ENCODE assay signal across 16 cellular contexts in the genomic region with DNA sequence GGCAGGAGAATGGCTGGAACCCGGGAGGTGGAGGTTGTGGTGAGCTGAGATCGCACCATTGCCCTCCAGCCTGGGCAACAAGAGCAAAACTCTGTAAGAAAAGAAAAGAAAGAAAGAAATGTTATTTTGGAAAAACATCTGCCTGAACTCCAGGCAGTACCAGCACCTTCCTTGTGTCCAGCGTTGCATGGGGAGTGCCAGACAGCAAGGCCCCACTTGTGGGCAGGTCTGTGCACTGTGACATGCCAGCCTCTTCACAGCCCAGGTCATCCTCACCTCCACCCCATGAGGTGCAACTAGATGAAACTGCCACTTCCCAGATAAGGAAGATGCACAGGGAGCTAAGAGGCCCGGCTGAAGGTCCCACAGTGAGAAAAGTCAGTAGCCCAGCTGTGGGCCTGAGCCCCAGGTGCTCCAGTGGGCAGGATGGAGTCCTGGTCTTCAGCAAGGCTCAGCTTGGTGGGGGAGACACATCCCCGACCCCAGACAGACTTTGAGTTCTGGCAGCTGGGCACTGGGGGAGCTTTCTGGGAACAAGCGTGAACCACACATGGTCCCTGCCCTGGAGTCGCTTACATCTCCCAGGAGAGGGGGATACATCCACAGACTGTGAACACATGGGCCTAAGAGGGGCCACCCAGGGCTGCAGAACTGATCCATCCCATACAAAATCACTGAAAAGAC.
DNase-seq lines count a peak whose midpoint lies in the region; ATAC-seq and TF ChIP-seq lines count a peak whose summit lies in the region.
"Had no signal": no experiment of that assay in that cellular context is flagged by ENCODE, and none has a peak within 500 bp of the region (broad histone marks: within the 10 kb centered on the region; RNA-seq: fewer than 3 reads in every experiment).

No MANE protein-coding gene starts in this region.

- TF ChIP-seq CTCF in 22Rv1 (IDR thresholded peaks at IDR 0.05) (no peak), IMR-90 (conservative IDR thresholded peaks at IDR 0.05; ENCODE audit: low read depth, low read length) (no peak), gastroesophageal sphincter (IDR thresholded peaks at IDR 0.05) (no peak), thoracic aorta (IDR thresholded peaks at IDR 0.05) (no peak)

- CTCF ChIA-PET in IMR-90 (lab: Yijun Ruan, JAX) = no interaction called here
- CTCF ChIA-PET in activated CD4-positive, alpha-beta memory T cell treated with anti-CD3 and anti-CD28 coated beads for 36 hours (lab: Charles Lee) = interaction anchor here (0.6 to 1.5 kb wide), 2 partner anchors 402 to 465 kb away, joined by 3 to 4 read pairs; no protein-coding TSS in a partner anchor

- H2BK5ac ChIP-seq in IMR-90 (ENCODE audit: low read depth, low read length, poor library complexity, severe bottlenecking) = no peak overlapping the region

- H4K5ac ChIP-seq in IMR-90 (ENCODE audit: low read depth, low read length) = no peak overlapping the region

- dilution Hi-C loops in IMR-90 (cut with HindIII; ENCODE audit: low sequenced_read_pairs, unreplicated experiment) = no loop called here

- H4K91ac ChIP-seq in IMR-90 (ENCODE audit: insufficient read depth, low read depth, low read length) = no peak overlapping the region

- DNase-seq in IMR-90 (no peak), thoracic aorta (ENCODE audit: low spot score) (no peak)
- no peak for DNase-seq in activated CD4-positive, alpha-beta memory T cell treated with anti-CD3 and anti-CD28 coated beads for 36 hours
- DNase-seq in activated CD4-positive, alpha-beta T cell treated with anti-CD3 and anti-CD28 coated beads, Interleukin-2, amount 50 U/mL, for 48 hours = no peak
- DNase-seq: CD4-positive, CD25-positive, alpha-beta regulatory T cell; DMS53; KBM-7; NCI-H1436 treated with DMSO at 0.1 percent for 48 hours; NCI-H2029 treated with DMSO at 0.1 percent for 48 hours; NCI-H510A treated with DMSO at 0.1 percent for 48 hours had no signal

- no peak overlapping the region for H3K9ac ChIP-seq in IMR-90 (ENCODE audit: low read depth, low read length)

- no peak overlapping the region for H3K18ac ChIP-seq in IMR-90 (ENCODE audit: low read depth, low read length)

- peaks cover 20% of the 10 kb centered on the region for H3K4me1 Mint-ChIP-seq in activated CD4-positive, alpha-beta memory T cell treated with anti-CD3 and anti-CD28 coated beads for 36 hours (ENCODE audit: low read depth)

- H3K4me1 ChIP-seq in IMR-90 (ENCODE audit: control insufficient read depth, insufficient read depth, low read length) (peaks cover 17% of the 10 kb centered on the region), gastroesophageal sphincter (peaks cover 2 to 58% (median 24%) of the 10 kb centered on the region in 3 donors), thoracic aorta (ENCODE audit: control insufficient read depth in 1 of 2, low read depth in 2 of 2) (peaks cover 25 to 61% of the 10 kb centered on the region in 2 donors)

- TF ChIP-seq EP300 in gastroesophageal sphincter (IDR thresholded peaks at IDR 0.05) = no peak

- H2AFZ ChIP-seq in IMR-90 (replicated peaks; ENCODE audit: low read length, poor library complexity) = no peak overlapping the region

- no peak overlapping the region for H2AK9ac ChIP-seq in IMR-90 (replicated peaks; ENCODE audit: low read depth, low read length, poor library complexity)

- no peaks in the 10 kb centered on the region for H3K9me3 ChIP-seq in IMR-90 (ENCODE audit: control insufficient read depth, insufficient read depth, low read length)
- H3K9me3 ChIP-seq in gastroesophageal sphincter = no peaks in the 10 kb centered on the region
- H3K9me3 ChIP-seq in thoracic aorta = no peaks in the 10 kb centered on the region

- peak overlapping the region; percentile 4; the same call in 1 of the 2 replicates for H2BK120ac ChIP-seq in IMR-90 (ENCODE audit: low read depth, low read length)

- no peak overlapping the region for H3K4ac ChIP-seq in IMR-90 (ENCODE audit: low read depth, low read length)

- H3K56ac ChIP-seq in IMR-90 (ENCODE audit: extremely low read depth, insufficient read depth, low read length) = no peak overlapping the region

- BruUV-seq in IMR-90 (replicated peaks; lab: Mats Ljungman, UMichigan) = no TSS peak

- intact Hi-C loops in IMR-90 (cut with micrococcal nuclease) = no loop called here
- intact Hi-C loops in activated CD4-positive, alpha-beta memory T cell treated with anti-CD3 and anti-CD28 coated beads for 36 hours (cut with micrococcal nuclease) = loop anchor here (5.0 kb wide), 1 partner anchor 287 kb away; no protein-coding TSS in a partner anchor

- no peaks in the 10 kb centered on the region for H4K20me1 ChIP-seq in IMR-90 (ENCODE audit: insufficient read depth, low read length)

- H3K9me1 ChIP-seq in IMR-90 (ENCODE audit: insufficient read depth, low read length) = peaks cover 3% of the 10 kb centered on the region; the same call in 1 of the 2 replicates

- H3K4me2 ChIP-seq in IMR-90 (ENCODE audit: low read depth, low read length) = no peak overlapping the region

- TF ChIP-seq POLR2A in IMR-90 (IDR thresholded peaks at IDR 0.05; ENCODE audit: low read depth, low read length) (no peak), gastroesophageal sphincter (IDR thresholded peaks at IDR 0.05) (no peak)

- H3K36me3 ChIP-seq in IMR-90 (ENCODE audit: control insufficient read depth, insufficient read depth, low read length) = no peaks in the 10 kb centered on the region
- no peaks in the 10 kb centered on the region for H3K36me3 ChIP-seq in gastroesophageal sphincter
- no peaks in the 10 kb centered on the region for H3K36me3 ChIP-seq in thoracic aorta

- H3K27me3 Mint-ChIP-seq in activated CD4-positive, alpha-beta memory T cell treated with anti-CD3 and anti-CD28 coated beads for 36 hours = no peaks in the 10 kb centered on the region
- H3K27me3 Mint-ChIP-seq: CD4-positive, CD25-positive, alpha-beta regulatory T cell had no signal

- 80% methylated on average over 2 of the region's 7 CpGs; no CpG with 5 or more reads in 1 of the 2 experiments for WGBS in IMR-90 (ENCODE audit: extremely low coverage in 2 of 2, insufficient read length in 1 of 2), 2 experiments
- WGBS in gastroesophageal sphincter (ENCODE audit: low coverage in 1 of 2), 2 donors = 83 to 86% methylated on average over 1 to 2 of the region's 7 CpGs

- no peaks in the 10 kb centered on the region for H3K36me3 Mint-ChIP-seq in activated CD4-positive, alpha-beta memory T cell treated with anti-CD3 and anti-CD28 coated beads for 36 hours
- H3K36me3 Mint-ChIP-seq: CD4-positive, CD25-positive, alpha-beta regulatory T cell had no signal

- H3K27me3 ChIP-seq in IMR-90 (ENCODE audit: control insufficient read depth, insufficient read depth, low read length) (no peaks in the 10 kb centered on the region), gastroesophageal sphincter (no peaks in the 10 kb centered on the region), thoracic aorta (replicated peaks; ENCODE audit: insufficient read depth) (no peaks in the 10 kb centered on the region)

- no peak overlapping the region for H2BK20ac ChIP-seq in IMR-90 (ENCODE audit: low read depth, low read length)

- peak overlapping the region; percentile 27 for H2AK5ac ChIP-seq in IMR-90 (ENCODE audit: low read depth, low read length)

- H2BK15ac ChIP-seq in IMR-90 (ENCODE audit: low read depth, low read length) = no peak overlapping the region

- ATAC-seq in IMR-90 (ENCODE audit: low read depth) (no peak), gastroesophageal sphincter (no peak), thoracic aorta (ENCODE audit: insufficient number of reproducible peaks, low FRiP score, low read depth) (no peak), GM18870 (IDR thresholded peaks at IDR 0.05; ENCODE audit: unreplicated experiment) (no peak)
- ATAC-seq: HCT116 had no signal

- TF ChIP-seq RAD21 in IMR-90 (IDR thresholded peaks at IDR 0.05; ENCODE audit: low read length) = no peak

- no peaks in the 10 kb centered on the region for H3K79me1 ChIP-seq in IMR-90 (ENCODE audit: low read depth in 1 of 2, low read length in 2 of 2)

- no peak overlapping the region for H3K4me3 Mint-ChIP-seq in activated CD4-positive, alpha-beta memory T cell treated with anti-CD3 and anti-CD28 coated beads for 36 hours
- H3K4me3 Mint-ChIP-seq: B cell; CD4-positive, CD25-positive, alpha-beta regulatory T cell had no signal

- H3K14ac ChIP-seq in IMR-90 (replicated peaks; ENCODE audit: low read depth, low read length) = no peak overlapping the region

- H3K23ac ChIP-seq in IMR-90 (ENCODE audit: low read depth, low read length) = no peak overlapping the region

- H3K9me3 Mint-ChIP-seq in activated CD4-positive, alpha-beta memory T cell treated with anti-CD3 and anti-CD28 coated beads for 36 hours = no peaks in the 10 kb centered on the region
- H3K9me3 Mint-ChIP-seq: CD4-positive, CD25-positive, alpha-beta regulatory T cell had no signal

- no peak overlapping the region for H3K27ac Mint-ChIP-seq in activated CD4-positive, alpha-beta memory T cell treated with anti-CD3 and anti-CD28 coated beads for 36 hours
- H3K27ac Mint-ChIP-seq: B cell had no signal

- no peak overlapping the region for H3K4me3 ChIP-seq in IMR-90 (ENCODE audit: insufficient read depth, low read depth, low read length)
- no peak overlapping the region for H3K4me3 ChIP-seq in gastroesophageal sphincter
- no peak overlapping the region for H3K4me3 ChIP-seq in thoracic aorta
- H3K4me3 ChIP-seq: SK-N-MC had no signal

- POLR2A ChIA-PET in IMR-90 (lab: Charles Lee; ENCODE audit: unreplicated experiment) = no interaction called here
- POLR2A ChIA-PET in activated CD4-positive, alpha-beta memory T cell treated with anti-CD3 and anti-CD28 coated beads for 36 hours (lab: Charles Lee) = no interaction called here

- no peak overlapping the region for H4K8ac ChIP-seq in IMR-90 (ENCODE audit: low read depth in 2 of 2, low read length in 2 of 2)

- in situ Hi-C loops in IMR-90 (cut with MboI; ENCODE audit: low sequenced_read_pairs) = no loop called here

- H3K27ac ChIP-seq in 22Rv1 (peak overlapping the region; percentile 97; the same call in 1 of the 2 replicates), IMR-90 (ENCODE audit: insufficient read depth, low read length) (no peak overlapping the region), gastroesophageal sphincter (peak overlapping the region in 3 of 4 donors; percentile 45 to 87 (median 81)), thoracic aorta (peak overlapping the region; percentile 95 to 96)
- H3K27ac ChIP-seq: SK-N-MC had no signal

TF ChIP-seq in IMR-90, 13 proteins besides CTCF, POLR2A, EP300 and RAD21 (continues in another document):
- no peak for TF ChIP-seq MAFK (IDR thresholded peaks at IDR 0.05; ENCODE audit: low read depth, low read length)
- TF ChIP-seq, protein P1, sequence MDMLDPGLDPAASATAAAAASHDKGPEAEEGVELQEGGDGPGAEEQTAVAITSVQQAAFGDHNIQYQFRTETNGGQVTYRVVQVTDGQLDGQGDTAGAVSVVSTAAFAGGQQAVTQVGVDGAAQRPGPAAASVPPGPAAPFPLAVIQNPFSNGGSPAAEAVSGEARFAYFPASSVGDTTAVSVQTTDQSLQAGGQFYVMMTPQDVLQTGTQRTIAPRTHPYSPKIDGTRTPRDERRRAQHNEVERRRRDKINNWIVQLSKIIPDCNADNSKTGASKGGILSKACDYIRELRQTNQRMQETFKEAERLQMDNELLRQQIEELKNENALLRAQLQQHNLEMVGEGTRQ (IDR thresholded peaks at IDR 0.05; ENCODE audit: low read depth, low read length) = no peak
- no peak for TF ChIP-seq FOS (IDR thresholded peaks at IDR 0.05; ENCODE audit: low read depth, low read length)
- TF ChIP-seq MAZ (IDR thresholded peaks at IDR 0.05; ENCODE audit: borderline replicate concordance, low read depth, low read length) = no peak
- TF ChIP-seq SMC3 (IDR thresholded peaks at IDR 0.05; ENCODE audit: low read depth, low read length) = no peak
